Comparison of ENCODE assay signal across 11 cellular contexts in genomic region chr2:53129851-53130250, GRCh38.
DNase-seq lines count a peak whose midpoint lies in the region; ATAC-seq lines count a peak whose summit lies in the region.
"Had no signal": no experiment of that assay in that cellular context is flagged by ENCODE, and none has a peak within 500 bp of the region (broad histone marks: within the 10 kb centered on the region; RNA-seq: fewer than 3 reads in every experiment).

No MANE protein-coding gene starts in this region.

- no peak overlapping the region for H3K4me3 Mint-ChIP-seq in T-helper 2 cell treated with Interferon-gamma antibody and Interleukin-4, amounts not matched to agents 5 μg/mL and 100 μg/mL, for 36 hours
- H3K4me3 Mint-ChIP-seq: activated T-cell treated with anti-CD3 and anti-CD28 coated beads, Interleukin-2, amount 50 U/mL, for 4 hours; dendritic cell treated with granulocyte-macrophage colony-stimulating factor and Interleukin-4, amounts not matched to agents 40 ng/mL and 50 ng/mL, for 4 days had no signal

- no peaks in the 10 kb centered on the region for H3K27me3 Mint-ChIP-seq in T-helper 2 cell treated with Interferon-gamma antibody and Interleukin-4, amounts not matched to agents 5 μg/mL and 100 μg/mL, for 36 hours (ENCODE audit: low read depth)
- H3K27me3 Mint-ChIP-seq: dendritic cell treated with granulocyte-macrophage colony-stimulating factor and Interleukin-4, amounts not matched to agents 40 ng/mL and 50 ng/mL, for 4 days had no signal

- no peaks in the 10 kb centered on the region for H3K4me1 Mint-ChIP-seq in T-helper 2 cell treated with Interferon-gamma antibody and Interleukin-4, amounts not matched to agents 5 μg/mL and 100 μg/mL, for 36 hours (ENCODE audit: low read depth)

- H3K27ac Mint-ChIP-seq in T-helper 2 cell treated with Interferon-gamma antibody and Interleukin-4, amounts not matched to agents 5 μg/mL and 100 μg/mL, for 36 hours, result no peak overlapping the region
- H3K27ac Mint-ChIP-seq: dendritic cell treated with granulocyte-macrophage colony-stimulating factor and Interleukin-4, amounts not matched to agents 40 ng/mL and 50 ng/mL, for 4 days had no signal

- ATAC-seq in HG03469 (IDR thresholded peaks at IDR 0.05; ENCODE audit: unreplicated experiment) (no peak), HG02973 (IDR thresholded peaks at IDR 0.05; ENCODE audit: unreplicated experiment) (no peak)

- H3K36me3 Mint-ChIP-seq in T-helper 2 cell treated with Interferon-gamma antibody and Interleukin-4, amounts not matched to agents 5 μg/mL and 100 μg/mL, for 36 hours (ENCODE audit: low read depth), result no peaks in the 10 kb centered on the region

- peak; percentile 35 for DNase-seq in Daoy (ENCODE audit: low read depth)
- peak; percentile 61 for DNase-seq in MV-4-11 (lab: John Stamatoyannopoulos, UW)
- DNase-seq in dedifferentiated amniotic fluid mesenchymal stem cell (ENCODE audit: extremely low spot score), result peak; percentile 51
- DNase-seq in myocyte (ENCODE audit: low read depth), result peak; percentile 74
- no peak for DNase-seq in T-helper 2 cell treated with Interferon-gamma antibody and Interleukin-4, amounts not matched to agents 5 μg/mL and 100 μg/mL, for 36 hours (ENCODE audit: low spot score)
- no peak for DNase-seq in NCI-H526 treated with DMSO at 0.1 percent for 48 hours (lab: John Stamatoyannopoulos, UW)
- DNase-seq: activated T-cell treated with anti-CD3 and anti-CD28 coated beads, Interleukin-2, amount 50 U/mL, for 4 hours; NCI-H1092 had no signal

- no peaks in the 10 kb centered on the region for H3K9me3 Mint-ChIP-seq in T-helper 2 cell treated with Interferon-gamma antibody and Interleukin-4, amounts not matched to agents 5 μg/mL and 100 μg/mL, for 36 hours
- H3K9me3 Mint-ChIP-seq: activated T-cell treated with anti-CD3 and anti-CD28 coated beads, Interleukin-2, amount 50 U/mL, for 4 hours had no signal

Comparison
In these comparisons a context has a peak if more than half of its experiments do, and no peak if none do; other contexts are left out.
1. DNase-seq: peak in Daoy (single experiment), MV-4-11 (single experiment), dedifferentiated amniotic fluid mesenchymal stem cell (single experiment) and myocyte (single experiment); none in T-helper 2 cell treated with Interferon-gamma antibody and Interleukin-4, amounts not matched to agents 5 μg/mL and 100 μg/mL, for 36 hours (single experiment) and NCI-H526 treated with DMSO at 0.1 percent for 48 hours (single experiment).